In genomic region chr3:144968951-144969350, GRCh38 we compare ENCODE assay signal across 23 cellular contexts.
"Had no signal": no experiment of that assay in that cellular context is flagged by ENCODE, and none has a peak within 500 bp of the region (broad histone marks: within the 10 kb centered on the region; RNA-seq: fewer than 3 reads in every experiment).

No MANE protein-coding gene starts in this region.

- H3K27ac ChIP-seq: colonic mucosa, gastroesophageal sphincter, left ventricle myocardium inferior, lower lobe of right lung, neutrophil, testis, tibial nerve had no signal

- H3K36me3 ChIP-seq: colonic mucosa, gastroesophageal sphincter, left ventricle myocardium inferior, lower lobe of right lung, neutrophil, tibial nerve had no signal

- ATAC-seq: gastroesophageal sphincter; left cardiac atrium; lower lobe of right lung; sciatic nerve; stimulated activated naive B cell treated with anti-CD40 and anti-IgM and Interleukin-4, amounts not matched to agents 10 μg/mL and 1 μg/mL and 100 μg/mL, for 72 hours; stimulated activated naive CD8-positive, alpha-beta T cell treated with anti-CD3 and anti-CD28 coated beads, Interleukin-15, amount 100 ng/mL, for 72 hours had no signal

- DNase-seq: cerebellar nuclear complex; colonic mucosa; dermis blood vessel endothelial cell; erythroblast; glutamatergic neuron; immature natural killer cell; kidney; left cardiac atrium; left ventricle myocardium inferior; lower lobe of right lung; midbrain; naive B cell; posterior cingulate gyrus; stimulated activated CD4-positive, alpha-beta T cell treated with anti-CD3 and anti-CD28 coated beads, Interleukin-2, amount 100 ng/mL, for 24 hours; stimulated activated CD4-positive, alpha-beta T cell treated with anti-CD3 and anti-CD28 coated beads, Interleukin-4, amount 100 ng/mL, for 4 hours; stimulated activated naive B cell treated with anti-CD40 and anti-IgM and Interleukin-4, amounts not matched to agents 10 μg/mL and 1 μg/mL and 100 μg/mL, for 72 hours; stimulated activated naive CD8-positive, alpha-beta T cell treated with anti-CD3 and anti-CD28 coated beads, Interleukin-15, amount 100 ng/mL, for 72 hours; testis had no signal

- H3K4me3 ChIP-seq: colonic mucosa, gastroesophageal sphincter, left ventricle myocardium inferior, lower lobe of right lung, testis, tibial nerve had no signal

- H3K27me3 ChIP-seq: colonic mucosa, gastroesophageal sphincter, neutrophil, testis, tibial nerve had no signal

- H3K4me3 Mint-ChIP-seq: immature natural killer cell; memory B cell; naive B cell; stimulated activated naive B cell treated with anti-CD40 and anti-IgM and Interleukin-4, amounts not matched to agents 10 μg/mL and 1 μg/mL and 100 μg/mL, for 72 hours; stimulated activated naive CD8-positive, alpha-beta T cell treated with anti-CD3 and anti-CD28 coated beads, Interleukin-15, amount 100 ng/mL, for 72 hours had no signal

- H3K4me1 Mint-ChIP-seq: immature natural killer cell; memory B cell; naive B cell; stimulated activated naive B cell treated with anti-CD40 and anti-IgM and Interleukin-4, amounts not matched to agents 10 μg/mL and 1 μg/mL and 100 μg/mL, for 72 hours; stimulated activated naive CD8-positive, alpha-beta T cell treated with anti-CD3 and anti-CD28 coated beads, Interleukin-15, amount 100 ng/mL, for 72 hours had no signal

- H3K9me3 Mint-ChIP-seq: stimulated activated naive CD8-positive, alpha-beta T cell treated with anti-CD3 and anti-CD28 coated beads, Interleukin-15, amount 100 ng/mL, for 72 hours had no signal

- H3K36me3 Mint-ChIP-seq: immature natural killer cell; memory B cell; naive B cell; stimulated activated naive B cell treated with anti-CD40 and anti-IgM and Interleukin-4, amounts not matched to agents 10 μg/mL and 1 μg/mL and 100 μg/mL, for 72 hours had no signal

- H3K27ac Mint-ChIP-seq: immature natural killer cell; memory B cell; naive B cell; stimulated activated naive B cell treated with anti-CD40 and anti-IgM and Interleukin-4, amounts not matched to agents 10 μg/mL and 1 μg/mL and 100 μg/mL, for 72 hours; stimulated activated naive CD8-positive, alpha-beta T cell treated with anti-CD3 and anti-CD28 coated beads, Interleukin-15, amount 100 ng/mL, for 72 hours had no signal

- H3K27me3 Mint-ChIP-seq: memory B cell; naive B cell; stimulated activated naive B cell treated with anti-CD40 and anti-IgM and Interleukin-4, amounts not matched to agents 10 μg/mL and 1 μg/mL and 100 μg/mL, for 72 hours; stimulated activated naive CD8-positive, alpha-beta T cell treated with anti-CD3 and anti-CD28 coated beads, Interleukin-15, amount 100 ng/mL, for 72 hours had no signal

- H3K4me1 ChIP-seq: colonic mucosa, gastroesophageal sphincter, left ventricle myocardium inferior, lower lobe of right lung, testis, tibial nerve had no signal

- H3K9me3 ChIP-seq: colonic mucosa, gastroesophageal sphincter, lower lobe of right lung, neutrophil, testis, tibial nerve had no signal
